In genomic region chr5:137696481-137696880, GRCh38 we compare ENCODE assay signal across 1 cellular context.
TF ChIP-seq lines count a peak whose summit lies in the region.

No MANE protein-coding gene starts in this region.

TF ChIP-seq in SK-N-SH treated with all-trans-retinoic acid at 6 μM for 48 hours, 23 proteins besides CTCF, POLR2A, EP300 and RAD21 (continued from another document):
- no peak for TF ChIP-seq PATZ1 (CRISPR knock-in tag; IDR thresholded peaks at IDR 0.05; ENCODE audit: borderline replicate concordance)
